16 cellular contexts compared by ENCODE assay signal in genomic region chr17:19718041-19718612, GRCh38. TPM values are rescaled to one million over a fixed set of nuclear protein-coding genes. Genes with fewer than 3 reads are reported as not detected.
"Had no signal": no experiment of that assay in that cellular context is flagged by ENCODE, and none has a peak within 500 bp of the region (broad histone marks: within the 10 kb centered on the region; RNA-seq: fewer than 3 reads in every experiment).

No MANE protein-coding gene starts in this region.

- H3K4me3 ChIP-seq: body of pancreas, esophagus muscularis mucosa, ovary, stomach, thoracic aorta, vagina had no signal

- ATAC-seq: activated CD4-positive, CD25-positive, alpha-beta regulatory T cell treated with anti-CD3 and anti-CD28 coated beads, Interleukin-2, amount 50 U/mL, for 24 hours; activated naive CD4-positive, alpha-beta T cell treated with anti-CD3 and anti-CD28 coated beads, Interleukin-2, amount 50 U/mL, for 72 hours; body of pancreas had no signal

- H3K36me3 ChIP-seq: esophagus muscularis mucosa, ovary, stomach, thoracic aorta, vagina had no signal

- DNase-seq: activated effector memory CD4-positive, alpha-beta T cell treated with anti-CD3 and anti-CD28 coated beads, Interleukin-2, amount 50 U/mL, for 16 hours; amniotic stem cell; central memory CD4-positive, alpha-beta T cell; cortex of kidney; effector memory CD4-positive, alpha-beta T cell; foreskin fibroblast; nephron progenitor cell; ovary; stomach had no signal

- H3K27ac ChIP-seq: body of pancreas, esophagus muscularis mucosa, ovary, stomach, thoracic aorta, vagina had no signal

- H3K27me3 ChIP-seq: body of pancreas, esophagus muscularis mucosa, ovary, stomach, vagina had no signal

- H3K9me3 ChIP-seq: body of pancreas, esophagus muscularis mucosa, ovary, stomach, thoracic aorta, vagina had no signal

RNA-seq across cellular contexts. Expression of gene SLC47A2, which starts 1.7 kb away (rescaled TPM):
- total RNA-seq: activated naive CD4-positive, alpha-beta T cell treated with anti-CD3 and anti-CD28 coated beads, Interleukin-2, amount 50 U/mL, for 72 hours; esophagus muscularis mucosa; skeletal muscle tissue; stomach; thoracic aorta had no signal
- polyA plus RNA-seq: ovary had no signal

RNA-seq across cellular contexts. Expression of gene ALDH3A1, which starts 30.0 kb away (rescaled TPM):
- total RNA-seq: skeletal muscle tissue had no signal
